Comparison of ENCODE assay signal across 1 cellular context in genomic region chr2:108533832-108534576, GRCh38.
TF ChIP-seq lines count a peak whose summit lies in the region.

TSS of gene LIMS1 (plus strand) at chr2:108534470. CDS start at chr2:108534563, 93 bp downstream.

TF ChIP-seq in HepG2, 621 proteins besides CTCF, POLR2A, EP300 and RAD21 (continued from another document and continues in another):
- TF ChIP-seq ZNF407 (CRISPR knock-in tag; IDR thresholded peaks at IDR 0.05; ENCODE audit: not compliant biosample characterization) (peak; percentile 92), ZBTB38 (CRISPR knock-in tag; IDR thresholded peaks at IDR 0.05) (peak; percentile 71; the same call in 1 of the 2 replicates), GPN1 (CRISPR knock-in tag; IDR thresholded peaks at IDR 0.05; ENCODE audit: borderline replicate concordance) (peak; percentile 88), JUN (CRISPR knock-in tag; IDR thresholded peaks at IDR 0.05) (peak; percentile 66; the same call in 1 of the 2 replicates), SMAD3 (CRISPR knock-in tag; IDR thresholded peaks at IDR 0.05) (peak; percentile 88), ZNF7 (CRISPR knock-in tag; IDR thresholded peaks at IDR 0.05) (peak; percentile 25; the same call in 1 of the 2 replicates), ZEB1 (IDR thresholded peaks at IDR 0.05; ENCODE audit: insufficient replicate concordance, low read depth) (no peak), CREB1 (IDR thresholded peaks at IDR 0.05) (peak; percentile 29; the same call in 1 of the 2 replicates), CREB1 (CRISPR knock-in tag; IDR thresholded peaks at IDR 0.05) (no peak), MIER3 (CRISPR knock-in tag; IDR thresholded peaks at IDR 0.05; ENCODE audit: borderline replicate concordance) (no peak; the same call in 1 of the 2 replicates), THAP8 (CRISPR knock-in tag; IDR thresholded peaks at IDR 0.05; ENCODE audit: borderline replicate concordance) (peak; percentile 89), ZSCAN5A (CRISPR knock-in tag; IDR thresholded peaks at IDR 0.05; ENCODE audit: borderline replicate concordance) (no peak; the same call in 1 of the 2 replicates), TIGD3 (CRISPR knock-in tag; IDR thresholded peaks at IDR 0.05; ENCODE audit: borderline replicate concordance) (peak; percentile 91; the same call in 1 of the 2 replicates), ZNF441 (CRISPR knock-in tag; IDR thresholded peaks at IDR 0.05; ENCODE audit: borderline replicate concordance) (peak; percentile 45), SP1 (IDR thresholded peaks at IDR 0.05) (no peak), SP1 (CRISPR knock-in tag; IDR thresholded peaks at IDR 0.05) (peak; percentile 87), ZNF761 (CRISPR knock-in tag; conservative IDR thresholded peaks at IDR 0.05) (peak; percentile 88), RFXANK (CRISPR knock-in tag; IDR thresholded peaks at IDR 0.05) (peak; percentile 81; the same call in 1 of the 2 replicates), DZIP1 (CRISPR knock-in tag; IDR thresholded peaks at IDR 0.05) (peak; percentile 94), ZNF530 (CRISPR knock-in tag; IDR thresholded peaks at IDR 0.05; ENCODE audit: low read depth) (no peak), RFX3 (CRISPR knock-in tag; IDR thresholded peaks at IDR 0.05) (no peak), ZNF251 (CRISPR knock-in tag; IDR thresholded peaks at IDR 0.05) (no peak), SIX4 (CRISPR knock-in tag; IDR thresholded peaks at IDR 0.05) (peak; percentile 43; the same call in 1 of the 2 replicates), YEATS4 (CRISPR knock-in tag; IDR thresholded peaks at IDR 0.05; ENCODE audit: borderline replicate concordance) (peak; percentile 81), BRD4 (CRISPR knock-in tag; IDR thresholded peaks at IDR 0.05) (no peak), ZNF839 (CRISPR knock-in tag; IDR thresholded peaks at IDR 0.05; ENCODE audit: borderline replicate concordance) (peak; percentile 80; the same call in 1 of the 2 replicates), TMF1 (CRISPR knock-in tag; IDR thresholded peaks at IDR 0.05; ENCODE audit: low read depth) (peak; percentile 95), ZXDC (CRISPR knock-in tag; IDR thresholded peaks at IDR 0.05) (peak; percentile 88), IRF2 (CRISPR knock-in tag; IDR thresholded peaks at IDR 0.05) (peak; percentile 72; the same call in 1 of the 2 replicates), TEF (CRISPR knock-in tag; IDR thresholded peaks at IDR 0.05) (peak; percentile 60; the same call in 1 of the 2 replicates), HCFC1 (IDR thresholded peaks at IDR 0.05; ENCODE audit: low read depth, low read length) (0 out of 2 replicates have a peak, but pooled peaks have one; percentile 6), GLI4 (CRISPR knock-in tag; IDR thresholded peaks at IDR 0.05; ENCODE audit: borderline replicate concordance) (peak; percentile 55), HMG20B (CRISPR knock-in tag; conservative IDR thresholded peaks at IDR 0.05) (peak; percentile 72; the same call in 1 of the 2 replicates), ZSCAN21 (CRISPR knock-in tag; IDR thresholded peaks at IDR 0.05; ENCODE audit: borderline replicate concordance) (peak; percentile 66), RCOR2 (CRISPR knock-in tag; IDR thresholded peaks at IDR 0.05) (no peak; the same call in 1 of the 2 replicates), FOXO1 (CRISPR knock-in tag; IDR thresholded peaks at IDR 0.05) (peak; percentile 41), PREB (CRISPR knock-in tag; IDR thresholded peaks at IDR 0.05) (no peak), HOXD1 (CRISPR knock-in tag; IDR thresholded peaks at IDR 0.05) (peak; percentile 60; the same call in 1 of the 2 replicates), SAFB2 (CRISPR knock-in tag; IDR thresholded peaks at IDR 0.05; ENCODE audit: borderline replicate concordance, low read depth) (peak; percentile 87), GATAD2A (CRISPR knock-in tag; IDR thresholded peaks at IDR 0.05) (peak; percentile 71; the same call in 1 of the 2 replicates), RXRA (CRISPR knock-in tag; IDR thresholded peaks at IDR 0.05) (peak; percentile 78), SKI (IDR thresholded peaks at IDR 0.05; ENCODE audit: partially characterized antibody) (peak; percentile 78), ATF2 (CRISPR knock-in tag; IDR thresholded peaks at IDR 0.05) (peak; percentile 79)
